ENCODE assay signal across 16 cellular contexts in genomic region chr13:51768378-51768921, GRCh38. TPM values are rescaled to one million over a fixed set of nuclear protein-coding genes. Genes with fewer than 3 reads are reported as not detected.
DNase-seq lines count a peak whose midpoint lies in the region; TF ChIP-seq lines count a peak whose summit lies in the region.
"Had no signal": no experiment of that assay in that cellular context is flagged by ENCODE, and none has a peak within 500 bp of the region (broad histone marks: within the 10 kb centered on the region; RNA-seq: fewer than 3 reads in every experiment).

No MANE protein-coding gene starts in this region.

- no peaks in the 10 kb centered on the region for H3K27me3 ChIP-seq in breast epithelium
- H3K27me3 ChIP-seq: MG63 had no signal

- H3K36me3 ChIP-seq in breast epithelium = no peaks in the 10 kb centered on the region

- TF ChIP-seq CTCF in breast epithelium (IDR thresholded peaks at IDR 0.05) = no peak

- DNase-seq in HuH-7 (ENCODE audit: low spot score) (peak; percentile 17), breast epithelium (ENCODE audit: low spot score in 2 of 2) (no peak), iPS DF 4.7 (ENCODE audit: extremely low read depth, low spot score) (peak; percentile 28), substantia nigra (lab: John Stamatoyannopoulos, UW) (no peak), NCI-H2196 treated with DMSO at 0.1 percent for 48 hours (lab: John Stamatoyannopoulos, UW; ENCODE audit: unreplicated experiment) (no peak), NOMO-1 treated with DMSO at 0.1 percent for 48 hours (lab: John Stamatoyannopoulos, UW; ENCODE audit: unreplicated experiment) (no peak), NCI-H446 treated with DMSO at 0.1 percent for 48 hours (lab: John Stamatoyannopoulos, UW) (no peak)
- DNase-seq in activated CD4-positive, alpha-beta T cell treated with anti-CD3 and anti-CD28 coated beads for 1 hour = no peak
- DNase-seq: activated CD4-positive, alpha-beta T cell treated with anti-CD3 and anti-CD28 coated beads for 36 hours; hippocampal formation; MG63; NCI-H2171; PC-3; psoas muscle; stimulated activated CD4-positive, alpha-beta T cell treated with anti-CD3 and anti-CD28 coated beads, Interleukin-1b, Interleukin-23, amount 100 ng/mL, for 48 hours; T-helper 1 cell had no signal

- intact Hi-C loops in breast epithelium (cut with DNase I; ENCODE audit: low total_unique reads) = no loop called here

- peak overlapping the region; percentile 89 to 97 for H3K27ac ChIP-seq in breast epithelium
- H3K27ac ChIP-seq in substantia nigra (ENCODE audit: low read depth, low read length, poor library complexity, severe bottlenecking) = peak overlapping the region; percentile 26
- H3K27ac ChIP-seq: psoas muscle had no signal

- H3K4me3 ChIP-seq in breast epithelium = no peak overlapping the region
- H3K4me3 ChIP-seq: MG63, psoas muscle had no signal

- no peak for TF ChIP-seq POLR2A in breast epithelium (IDR thresholded peaks at IDR 0.05)

- H3K9me3 ChIP-seq in breast epithelium = no peaks in the 10 kb centered on the region
- H3K9me3 ChIP-seq: MG63, psoas muscle had no signal

- H3K4me1 ChIP-seq in breast epithelium = peaks cover 0 to 17% of the 10 kb centered on the region in 2 donors
- H3K4me1 ChIP-seq: psoas muscle had no signal

RNA-seq across cellular contexts. Expression of gene DHRS12, which starts 35.5 kb away (rescaled TPM):
- 10 to 100 TPM; 16.2 to 35.7 (median 16.4) TPM for total RNA-seq in breast epithelium

Comparison
In these comparisons a context has a peak if more than half of its experiments do, and no peak if none do; other contexts are left out.
1. DNase-seq: peak in HuH-7 (single experiment) and iPS DF 4.7 (single experiment); none in breast epithelium (0 of 2), substantia nigra (0 of 49), NCI-H2196 treated with DMSO at 0.1 percent for 48 hours (single experiment), activated CD4-positive, alpha-beta T cell treated with anti-CD3 and anti-CD28 coated beads for 1 hour (single experiment), NOMO-1 treated with DMSO at 0.1 percent for 48 hours (single experiment) and NCI-H446 treated with DMSO at 0.1 percent for 48 hours (single experiment).